1 cellular context compared by ENCODE assay signal in the genomic region with DNA sequence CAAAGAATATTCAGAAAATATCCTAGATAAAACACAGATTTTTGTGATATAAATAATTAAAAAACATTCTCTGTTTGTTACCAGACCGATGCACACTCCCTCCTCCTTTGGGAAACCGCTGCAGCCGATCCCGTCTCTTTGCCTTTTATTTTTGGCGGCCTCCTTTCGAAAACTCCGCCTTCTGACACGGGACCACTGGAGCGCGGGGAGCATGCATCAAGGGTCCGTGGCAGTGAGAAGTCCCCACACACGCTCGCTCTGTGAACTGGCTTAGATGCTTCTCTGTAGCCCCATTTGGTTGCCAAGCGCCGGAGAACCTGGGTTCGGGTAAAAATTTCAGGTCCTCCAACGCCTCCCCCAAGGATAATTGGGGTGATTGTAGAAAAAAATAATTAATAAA.
TF ChIP-seq lines count a peak whose summit lies in the region.

No MANE protein-coding gene starts in this region.

TF ChIP-seq in WTC11, 78 proteins besides CTCF, POLR2A, EP300 and RAD21 (continued from another document):
- TF ChIP-seq, protein P1, sequence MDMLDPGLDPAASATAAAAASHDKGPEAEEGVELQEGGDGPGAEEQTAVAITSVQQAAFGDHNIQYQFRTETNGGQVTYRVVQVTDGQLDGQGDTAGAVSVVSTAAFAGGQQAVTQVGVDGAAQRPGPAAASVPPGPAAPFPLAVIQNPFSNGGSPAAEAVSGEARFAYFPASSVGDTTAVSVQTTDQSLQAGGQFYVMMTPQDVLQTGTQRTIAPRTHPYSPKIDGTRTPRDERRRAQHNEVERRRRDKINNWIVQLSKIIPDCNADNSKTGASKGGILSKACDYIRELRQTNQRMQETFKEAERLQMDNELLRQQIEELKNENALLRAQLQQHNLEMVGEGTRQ (CRISPR knock-in tag; IDR thresholded peaks at IDR 0.05), result no peak
- TF ChIP-seq, protein P2, sequence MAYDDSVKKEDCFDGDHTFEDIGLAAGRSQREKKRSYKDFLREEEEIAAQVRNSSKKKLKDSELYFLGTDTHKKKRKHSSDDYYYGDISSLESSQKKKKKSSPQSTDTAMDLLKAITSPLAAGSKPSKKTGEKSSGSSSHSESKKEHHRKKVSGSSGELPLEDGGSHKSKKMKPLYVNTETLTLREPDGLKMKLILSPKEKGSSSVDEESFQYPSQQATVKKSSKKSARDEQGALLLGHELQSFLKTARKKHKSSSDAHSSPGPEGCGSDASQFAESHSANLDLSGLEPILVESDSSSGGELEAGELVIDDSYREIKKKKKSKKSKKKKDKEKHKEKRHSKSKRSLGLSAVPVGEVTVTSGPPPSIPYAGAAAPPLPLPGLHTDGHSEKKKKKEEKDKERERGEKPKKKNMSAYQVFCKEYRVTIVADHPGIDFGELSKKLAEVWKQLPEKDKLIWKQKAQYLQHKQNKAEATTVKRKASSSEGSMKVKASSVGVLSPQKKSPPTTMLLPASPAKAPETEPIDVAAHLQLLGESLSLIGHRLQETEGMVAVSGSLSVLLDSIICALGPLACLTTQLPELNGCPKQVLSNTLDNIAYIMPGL (CRISPR knock-in tag; IDR thresholded peaks at IDR 0.05), result no peak
- TF ChIP-seq, protein P3, sequence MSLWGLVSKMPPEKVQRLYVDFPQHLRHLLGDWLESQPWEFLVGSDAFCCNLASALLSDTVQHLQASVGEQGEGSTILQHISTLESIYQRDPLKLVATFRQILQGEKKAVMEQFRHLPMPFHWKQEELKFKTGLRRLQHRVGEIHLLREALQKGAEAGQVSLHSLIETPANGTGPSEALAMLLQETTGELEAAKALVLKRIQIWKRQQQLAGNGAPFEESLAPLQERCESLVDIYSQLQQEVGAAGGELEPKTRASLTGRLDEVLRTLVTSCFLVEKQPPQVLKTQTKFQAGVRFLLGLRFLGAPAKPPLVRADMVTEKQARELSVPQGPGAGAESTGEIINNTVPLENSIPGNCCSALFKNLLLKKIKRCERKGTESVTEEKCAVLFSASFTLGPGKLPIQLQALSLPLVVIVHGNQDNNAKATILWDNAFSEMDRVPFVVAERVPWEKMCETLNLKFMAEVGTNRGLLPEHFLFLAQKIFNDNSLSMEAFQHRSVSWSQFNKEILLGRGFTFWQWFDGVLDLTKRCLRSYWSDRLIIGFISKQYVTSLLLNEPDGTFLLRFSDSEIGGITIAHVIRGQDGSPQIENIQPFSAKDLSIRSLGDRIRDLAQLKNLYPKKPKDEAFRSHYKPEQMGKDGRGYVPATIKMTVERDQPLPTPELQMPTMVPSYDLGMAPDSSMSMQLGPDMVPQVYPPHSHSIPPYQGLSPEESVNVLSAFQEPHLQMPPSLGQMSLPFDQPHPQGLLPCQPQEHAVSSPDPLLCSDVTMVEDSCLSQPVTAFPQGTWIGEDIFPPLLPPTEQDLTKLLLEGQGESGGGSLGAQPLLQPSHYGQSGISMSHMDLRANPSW (CRISPR knock-in tag; conservative IDR thresholded peaks at IDR 0.05; ENCODE audit: low read depth), result no peak
- TF ChIP-seq TEAD4 (CRISPR knock-in tag; IDR thresholded peaks at IDR 0.05) (no peak), NR2C2 (CRISPR knock-in tag; IDR thresholded peaks at IDR 0.05) (no peak), NFE2L1 (CRISPR knock-in tag; IDR thresholded peaks at IDR 0.05) (no peak), AR (CRISPR knock-in tag; IDR thresholded peaks at IDR 0.05) (no peak), ZNF416 (CRISPR knock-in tag; IDR thresholded peaks at IDR 0.05) (no peak), GABPB1 (CRISPR knock-in tag; IDR thresholded peaks at IDR 0.05) (no peak), FOXP1 (CRISPR knock-in tag; IDR thresholded peaks at IDR 0.05; ENCODE audit: borderline replicate concordance) (no peak), ZNF532 (CRISPR knock-in tag; IDR thresholded peaks at IDR 0.05; ENCODE audit: borderline replicate concordance) (no peak), CREM (CRISPR knock-in tag; IDR thresholded peaks at IDR 0.05) (no peak), ZMAT4 (CRISPR knock-in tag; IDR thresholded peaks at IDR 0.05) (no peak), IRF2 (CRISPR knock-in tag; IDR thresholded peaks at IDR 0.05; ENCODE audit: borderline replicate concordance, low read depth) (no peak), ZNF671 (CRISPR knock-in tag; IDR thresholded peaks at IDR 0.05) (no peak)
- TF ChIP-seq, protein P4, sequence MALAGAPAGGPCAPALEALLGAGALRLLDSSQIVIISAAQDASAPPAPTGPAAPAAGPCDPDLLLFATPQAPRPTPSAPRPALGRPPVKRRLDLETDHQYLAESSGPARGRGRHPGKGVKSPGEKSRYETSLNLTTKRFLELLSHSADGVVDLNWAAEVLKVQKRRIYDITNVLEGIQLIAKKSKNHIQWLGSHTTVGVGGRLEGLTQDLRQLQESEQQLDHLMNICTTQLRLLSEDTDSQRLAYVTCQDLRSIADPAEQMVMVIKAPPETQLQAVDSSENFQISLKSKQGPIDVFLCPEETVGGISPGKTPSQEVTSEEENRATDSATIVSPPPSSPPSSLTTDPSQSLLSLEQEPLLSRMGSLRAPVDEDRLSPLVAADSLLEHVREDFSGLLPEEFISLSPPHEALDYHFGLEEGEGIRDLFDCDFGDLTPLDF (CRISPR knock-in tag; IDR thresholded peaks at IDR 0.05), result no peak
- TF ChIP-seq, protein P5, sequence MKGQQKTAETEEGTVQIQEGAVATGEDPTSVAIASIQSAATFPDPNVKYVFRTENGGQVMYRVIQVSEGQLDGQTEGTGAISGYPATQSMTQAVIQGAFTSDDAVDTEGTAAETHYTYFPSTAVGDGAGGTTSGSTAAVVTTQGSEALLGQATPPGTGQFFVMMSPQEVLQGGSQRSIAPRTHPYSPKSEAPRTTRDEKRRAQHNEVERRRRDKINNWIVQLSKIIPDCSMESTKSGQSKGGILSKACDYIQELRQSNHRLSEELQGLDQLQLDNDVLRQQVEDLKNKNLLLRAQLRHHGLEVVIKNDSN (CRISPR knock-in tag; IDR thresholded peaks at IDR 0.05), result no peak
